12 cellular contexts compared by ENCODE assay signal in genomic region chr22:30047364-30047738, GRCh38. TPM values are rescaled to one million over a fixed set of nuclear protein-coding genes. Genes with fewer than 3 reads are reported as not detected.
DNase-seq lines count a peak whose midpoint lies in the region; ATAC-seq and TF ChIP-seq lines count a peak whose summit lies in the region.
"Had no signal": no experiment of that assay in that cellular context is flagged by ENCODE, and none has a peak within 500 bp of the region (broad histone marks: within the 10 kb centered on the region; RNA-seq: fewer than 3 reads in every experiment).

No MANE protein-coding gene starts in this region.

- H3K4me1 Mint-ChIP-seq in activated naive CD4-positive, alpha-beta T cell treated with anti-CD3 and anti-CD28 coated beads, Interleukin-2, amount 10 ng/mL, durations not matched to agents 7 days and 5 days = peaks cover 13% of the 10 kb centered on the region

- peak; percentile 67 for DNase-seq in activated naive CD4-positive, alpha-beta T cell treated with anti-CD3 and anti-CD28 coated beads, Interleukin-2, amount 10 ng/mL, durations not matched to agents 7 days and 5 days
- DNase-seq in activated naive CD4-positive, alpha-beta T cell treated with Interleukin-2 at 50 U/mL for 16 hours = no peak
- DNase-seq in OCI-M1 (lab: John Stamatoyannopoulos, UW) = peak; percentile 95
- DNase-seq in fibroblast of mammary gland (ENCODE audit: low read depth) = peak; percentile 18
- DNase-seq in upper lobe of right lung = no peak
- no peak for DNase-seq in NCI-H446 treated with DMSO at 0.1 percent for 48 hours (lab: John Stamatoyannopoulos, UW)
- no peak for DNase-seq in NCI-H82 treated with DMSO at 0.1 percent for 48 hours (lab: John Stamatoyannopoulos, UW; ENCODE audit: unreplicated experiment)
- no peak for DNase-seq in posterior vena cava (ENCODE audit: low spot score)
- DNase-seq: NCI-H82 had no signal

- no peaks in the 10 kb centered on the region for H3K27me3 ChIP-seq in upper lobe of right lung

- H3K9me3 ChIP-seq in upper lobe of right lung = no peaks in the 10 kb centered on the region

- no peaks in the 10 kb centered on the region for H3K4me1 ChIP-seq in upper lobe of right lung

- H3K4me3 ChIP-seq in fibroblast of mammary gland (ENCODE audit: control insufficient read depth, low read depth, low read length) (no peak overlapping the region), upper lobe of right lung (no peak overlapping the region)
- H3K4me3 ChIP-seq: coronary artery, skin epidermis had no signal

- ATAC-seq in upper lobe of right lung = peak; percentile 81

- H3K36me3 ChIP-seq in upper lobe of right lung = no peaks in the 10 kb centered on the region

- H3K36me3 Mint-ChIP-seq in activated naive CD4-positive, alpha-beta T cell treated with anti-CD3 and anti-CD28 coated beads, Interleukin-2, amount 10 ng/mL, durations not matched to agents 7 days and 5 days = no peaks in the 10 kb centered on the region

- TF ChIP-seq CTCF in fibroblast of mammary gland (conservative IDR thresholded peaks at IDR 0.05; ENCODE audit: control insufficient read depth, insufficient read depth, low read depth, low read length) (no peak), upper lobe of right lung (IDR thresholded peaks at IDR 0.05) (peak; percentile 4)

- H3K27ac ChIP-seq in upper lobe of right lung = no peak overlapping the region
- H3K27ac ChIP-seq: C4-2B, coronary artery, skin epidermis had no signal

- H3K27me3 Mint-ChIP-seq in activated naive CD4-positive, alpha-beta T cell treated with anti-CD3 and anti-CD28 coated beads, Interleukin-2, amount 10 ng/mL, durations not matched to agents 7 days and 5 days = no peaks in the 10 kb centered on the region

- peak overlapping the region; percentile 83 for H3K27ac Mint-ChIP-seq in activated naive CD4-positive, alpha-beta T cell treated with anti-CD3 and anti-CD28 coated beads, Interleukin-2, amount 10 ng/mL, durations not matched to agents 7 days and 5 days

- intact Hi-C loops in upper lobe of right lung (cut with DNase I) = no loop called here
- intact Hi-C loops in posterior vena cava (cut with DNase I) = loop anchor here in 1 of 2 donors (10.0 kb wide), 1 partner anchor 63 kb away; no protein-coding TSS in a partner anchor

- no peak overlapping the region for H3K4me3 Mint-ChIP-seq in activated naive CD4-positive, alpha-beta T cell treated with anti-CD3 and anti-CD28 coated beads, Interleukin-2, amount 10 ng/mL, durations not matched to agents 7 days and 5 days

- H3K9me3 Mint-ChIP-seq in activated naive CD4-positive, alpha-beta T cell treated with anti-CD3 and anti-CD28 coated beads, Interleukin-2, amount 10 ng/mL, durations not matched to agents 7 days and 5 days = no peaks in the 10 kb centered on the region

- CTCF ChIA-PET in activated naive CD4-positive, alpha-beta T cell treated with anti-CD3 and anti-CD28 coated beads, Interleukin-2, amount 10 ng/mL, durations not matched to agents 7 days and 5 days (lab: Charles Lee) = interaction anchor here (0.9 to 1.1 kb wide), 2 partner anchors 39 to 41 kb away, joined by 3 to 5 read pairs; no protein-coding TSS in a partner anchor

RNA-seq across cellular contexts. Expression of gene HORMAD2, which starts 32.9 kb away (rescaled TPM):
- total RNA-seq in upper lobe of right lung (not detected), posterior vena cava (not detected)

Comparison
In these comparisons a context has a peak if more than half of its experiments do, and no peak if none do; other contexts are left out.
1. DNase-seq: peak in activated naive CD4-positive, alpha-beta T cell treated with anti-CD3 and anti-CD28 coated beads, Interleukin-2, amount 10 ng/mL, durations not matched to agents 7 days and 5 days (single experiment), OCI-M1 (single experiment) and fibroblast of mammary gland (single experiment); none in activated naive CD4-positive, alpha-beta T cell treated with Interleukin-2 at 50 U/mL for 16 hours (single experiment), upper lobe of right lung (single experiment), NCI-H446 treated with DMSO at 0.1 percent for 48 hours (single experiment), NCI-H82 treated with DMSO at 0.1 percent for 48 hours (single experiment) and posterior vena cava (single experiment).